Comparison of ENCODE assay signal across 27 cellular contexts in genomic region chr6:24595910-24596525, GRCh38. TPM values are rescaled to one million over a fixed set of nuclear protein-coding genes. Genes with fewer than 3 reads are reported as not detected.
"Had no signal": no experiment of that assay in that cellular context is flagged by ENCODE, and none has a peak within 500 bp of the region (broad histone marks: within the 10 kb centered on the region; RNA-seq: fewer than 3 reads in every experiment).

No MANE protein-coding gene starts in this region.

- H3K27ac ChIP-seq: coronary artery, dorsolateral prefrontal cortex, esophagus squamous epithelium, gastrocnemius medialis, heart right ventricle, left lung, lower lobe of right lung had no signal

- DNase-seq: dermis blood vessel endothelial cell; dorsolateral prefrontal cortex; effector CD4-positive, alpha-beta T cell; effector memory CD4-positive, alpha-beta T cell; esophagus squamous epithelium; foreskin fibroblast; foreskin melanocyte; gastrocnemius medialis; glutamatergic neuron; head of caudate nucleus; heart right ventricle; hippocampal formation; left cardiac atrium; left lung; left ventricle myocardium superior; lower lobe of right lung; mesenchymal stem cell; mucosa of descending colon; naive B cell had no signal

- H3K36me3 ChIP-seq: esophagus squamous epithelium, gastrocnemius medialis, heart right ventricle, left lung, lower lobe of right lung had no signal

- H3K4me1 ChIP-seq: esophagus squamous epithelium, gastrocnemius medialis, heart right ventricle, left lung, lower lobe of right lung had no signal

- H3K4me3 ChIP-seq: coronary artery, dorsolateral prefrontal cortex, esophagus squamous epithelium, gastrocnemius medialis, heart right ventricle, left lung, lower lobe of right lung, mucosa of descending colon had no signal

- FAIRE-seq: colon, endothelial cell of umbilical vein, islet of Langerhans, keratinocyte had no signal

- H3K9me3 ChIP-seq: esophagus squamous epithelium, gastrocnemius medialis, heart right ventricle, left lung, lower lobe of right lung, mucosa of descending colon had no signal

- H3K27me3 ChIP-seq: dorsolateral prefrontal cortex, gastrocnemius medialis, left lung had no signal

- ATAC-seq: gastrocnemius medialis, heart right ventricle, left cardiac atrium, left lung, left ventricle myocardium superior, lower lobe of right lung, mucosa of descending colon had no signal

RNA-seq across cellular contexts. Expression of gene KIAA0319, which starts 50.0 kb away (rescaled TPM):
- total RNA-seq: dermis blood vessel endothelial cell, gastrocnemius medialis, glomerular endothelial cell, kidney epithelial cell, left ventricle myocardium superior, lung microvascular endothelial cell had no signal
- polyA plus RNA-seq: heart right ventricle had no signal
